1 cellular context compared by ENCODE assay signal in the genomic region with DNA sequence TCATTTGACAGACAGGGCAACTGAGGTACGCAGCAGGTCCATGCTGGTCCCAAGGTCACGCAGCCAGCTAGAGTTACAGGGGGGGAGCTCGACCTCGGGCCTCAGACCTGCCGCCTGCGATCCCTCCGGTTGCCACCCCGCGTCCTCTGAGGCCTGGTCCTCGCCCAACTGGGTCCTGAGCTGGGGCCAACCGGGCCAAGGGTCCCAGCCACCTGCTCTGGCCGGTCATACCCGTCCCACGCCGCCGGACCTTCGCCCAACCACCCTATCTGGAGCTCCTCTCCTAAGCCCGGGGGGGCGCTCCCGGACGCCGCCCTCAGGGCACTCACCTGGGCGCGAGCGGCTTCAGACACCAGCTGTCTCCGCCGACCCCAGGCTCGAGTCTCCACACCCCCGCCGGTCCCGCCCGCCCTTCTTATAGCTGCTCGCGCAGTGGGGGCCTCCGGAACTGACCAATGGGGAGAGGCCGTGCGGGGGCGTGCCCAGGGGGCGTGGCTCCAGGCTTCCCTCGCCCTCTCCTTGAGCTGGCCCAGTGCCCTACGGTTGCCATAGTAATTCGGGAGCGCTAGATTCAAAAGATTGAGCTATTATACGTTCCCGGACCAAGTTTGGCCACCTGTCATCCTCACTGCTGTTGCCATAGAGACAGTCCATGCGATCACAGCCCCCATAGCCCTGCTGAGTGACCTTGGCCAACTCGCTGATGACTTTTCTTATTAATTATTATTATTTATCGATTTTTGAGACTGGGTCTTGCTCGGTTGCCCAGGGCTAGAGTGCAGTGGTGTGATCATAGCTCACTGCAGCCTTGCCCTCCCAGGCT.
A peak's percentile ranks its signal among the peaks of the same experiment; 100 is the strongest.
TF ChIP-seq lines count a peak whose summit lies in the region.

PLIN5 (minus strand) TSS at position 389 of the 823 bp plus-strand sequence. CDS start 1,150 bp downstream, outside the sequence.

TF ChIP-seq in K562, 482 proteins besides CTCF, POLR2A, EP300 and RAD21 (continued from another document):
- TF ChIP-seq, protein P1, sequence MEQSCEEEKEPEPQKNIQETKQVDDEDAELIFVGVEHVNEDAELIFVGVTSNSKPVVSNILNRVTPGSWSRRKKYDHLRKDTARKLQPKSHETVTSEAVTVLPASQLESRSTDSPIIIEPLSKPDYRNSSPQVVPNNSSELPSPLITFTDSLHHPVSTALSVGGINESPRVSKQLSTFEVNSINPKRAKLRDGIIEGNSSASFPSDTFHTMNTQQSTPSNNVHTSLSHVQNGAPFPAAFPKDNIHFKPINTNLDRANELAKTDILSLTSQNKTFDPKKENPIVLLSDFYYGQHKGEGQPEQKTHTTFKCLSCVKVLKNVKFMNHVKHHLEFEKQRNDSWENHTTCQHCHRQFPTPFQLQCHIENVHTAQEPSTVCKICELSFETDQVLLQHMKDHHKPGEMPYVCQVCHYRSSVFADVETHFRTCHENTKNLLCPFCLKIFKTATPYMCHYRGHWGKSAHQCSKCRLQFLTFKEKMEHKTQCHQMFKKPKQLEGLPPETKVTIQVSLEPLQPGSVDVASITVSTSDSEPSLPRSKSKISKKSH (CRISPR knock-in tag; IDR thresholded peaks at IDR 0.05): no peak
- TF ChIP-seq KDM2B (CRISPR knock-in tag; IDR thresholded peaks at IDR 0.05): no peak
- TF ChIP-seq RBM25 (IDR thresholded peaks at IDR 0.05; ENCODE audit: low read depth, low read length, severe bottlenecking): peak; percentile 24
- peak; percentile 11 for TF ChIP-seq FOS (IDR thresholded peaks at IDR 0.05; ENCODE audit: extremely low read depth, insufficient read length)
- no peak for TF ChIP-seq SIN3B (IDR thresholded peaks at IDR 0.05; ENCODE audit: low read depth)
- TF ChIP-seq ETS1 (conservative IDR thresholded peaks at IDR 0.05; ENCODE audit: control insufficient read depth, low read depth, low read length): no peak
- TF ChIP-seq ZNF740 (CRISPR knock-in tag; IDR thresholded peaks at IDR 0.05): peak; percentile 76
- no peak for TF ChIP-seq ZNF740 (tag; IDR thresholded peaks at IDR 0.05)
- no peak for TF ChIP-seq RBM34 (IDR thresholded peaks at IDR 0.05; ENCODE audit: borderline replicate concordance, insufficient read depth, low read length)
- TF ChIP-seq ZNF589 (CRISPR knock-in tag; IDR thresholded peaks at IDR 0.05; ENCODE audit: low read depth): no peak
- TF ChIP-seq ZNF584 (CRISPR knock-in tag; IDR thresholded peaks at IDR 0.05; ENCODE audit: low read depth): no peak
- TF ChIP-seq ZNF79 (CRISPR knock-in tag; IDR thresholded peaks at IDR 0.05; ENCODE audit: low read depth): no peak
- no peak for TF ChIP-seq GATAD2A (IDR thresholded peaks at IDR 0.05)
- no peak for TF ChIP-seq HNRNPK (IDR thresholded peaks at IDR 0.05; ENCODE audit: low read depth, low read length, poor library complexity, severe bottlenecking)
- TF ChIP-seq PYGO2 (tag; IDR thresholded peaks at IDR 0.05): no peak
- peak; percentile 67 to 71 for TF ChIP-seq NRF1 (conservative IDR thresholded peaks at IDR 0.05 in 1 of 2, IDR thresholded peaks at IDR 0.05 in 1 of 2)
- TF ChIP-seq NFYB (IDR thresholded peaks at IDR 0.05; ENCODE audit: extremely low read depth, insufficient read length): peak; percentile 64
- TF ChIP-seq DMBX1 (CRISPR knock-in tag; IDR thresholded peaks at IDR 0.05; ENCODE audit: borderline replicate concordance): no peak
- no peak for TF ChIP-seq ZNF780A (CRISPR knock-in tag; IDR thresholded peaks at IDR 0.05)
- TF ChIP-seq MTA3 (IDR thresholded peaks at IDR 0.05; ENCODE audit: borderline replicate concordance): peak; percentile 80
- 0 out of 4 replicates have a peak, but pooled peaks of 1 of the 2 experiments have one; percentile 21 for TF ChIP-seq MAZ (CRISPR knock-in tag; conservative IDR thresholded peaks at IDR 0.05 in 1 of 2, IDR thresholded peaks at IDR 0.05 in 1 of 2)
- no peak for TF ChIP-seq ZNF274 (IDR thresholded peaks at IDR 0.05; ENCODE audit: borderline replicate concordance, low read depth, low read length)
- TF ChIP-seq NEUROD1 (IDR thresholded peaks at IDR 0.05; ENCODE audit: borderline replicate concordance, low read depth, low read length, partially characterized antibody): peak; percentile 26
- TF ChIP-seq CBX1 (IDR thresholded peaks at IDR 0.05; ENCODE audit: low read depth): no peak; the same call in 1 of the 2 replicates
- TF ChIP-seq, protein P2, sequence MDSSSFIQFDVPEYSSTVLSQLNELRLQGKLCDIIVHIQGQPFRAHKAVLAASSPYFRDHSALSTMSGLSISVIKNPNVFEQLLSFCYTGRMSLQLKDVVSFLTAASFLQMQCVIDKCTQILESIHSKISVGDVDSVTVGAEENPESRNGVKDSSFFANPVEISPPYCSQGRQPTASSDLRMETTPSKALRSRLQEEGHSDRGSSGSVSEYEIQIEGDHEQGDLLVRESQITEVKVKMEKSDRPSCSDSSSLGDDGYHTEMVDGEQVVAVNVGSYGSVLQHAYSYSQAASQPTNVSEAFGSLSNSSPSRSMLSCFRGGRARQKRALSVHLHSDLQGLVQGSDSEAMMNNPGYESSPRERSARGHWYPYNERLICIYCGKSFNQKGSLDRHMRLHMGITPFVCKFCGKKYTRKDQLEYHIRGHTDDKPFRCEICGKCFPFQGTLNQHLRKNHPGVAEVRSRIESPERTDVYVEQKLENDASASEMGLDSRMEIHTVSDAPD (CRISPR knock-in tag; IDR thresholded peaks at IDR 0.05): no peak
- TF ChIP-seq PRDM10 (IDR thresholded peaks at IDR 0.05; ENCODE audit: partially characterized antibody): peak; percentile 7
- TF ChIP-seq SIX5 (IDR thresholded peaks at IDR 0.05; ENCODE audit: borderline replicate concordance in 1 of 2, insufficient read depth in 1 of 2, low read depth in 1 of 2, low read length in 2 of 2): no peak
- no peak for TF ChIP-seq SMARCE1 (IDR thresholded peaks at IDR 0.05)
- TF ChIP-seq E2F5 (CRISPR knock-in tag; IDR thresholded peaks at IDR 0.05): no peak
- no peak for TF ChIP-seq CREBBP (IDR thresholded peaks at IDR 0.05; ENCODE audit: low read depth, low read length)
- no peak for TF ChIP-seq HMGXB4 (CRISPR knock-in tag; IDR thresholded peaks at IDR 0.05)
- TF ChIP-seq U2AF2 (optimal IDR thresholded peaks at IDR 0.05; ENCODE audit: low read depth, low read length): no peak
- TF ChIP-seq SMARCA5 (IDR thresholded peaks at IDR 0.05): no peak
- peak in 1 of 2 experiments; percentile 54; a peak in 1 of 4 replicates for TF ChIP-seq NONO (IDR thresholded peaks at IDR 0.05; ENCODE audit: low read depth in 2 of 2, low read length in 1 of 2)
- TF ChIP-seq ZNF717 (CRISPR knock-in tag; IDR thresholded peaks at IDR 0.05): no peak
- peak; percentile 84; the same call in 1 of the 2 replicates for TF ChIP-seq ZBTB7A (IDR thresholded peaks at IDR 0.05; ENCODE audit: borderline replicate concordance, control insufficient read depth, low read depth, low read length)
- TF ChIP-seq E2F4 (CRISPR knock-in tag; IDR thresholded peaks at IDR 0.05; ENCODE audit: low read depth): peak; percentile 63; the same call in 1 of the 2 replicates
- no peak for TF ChIP-seq SAFB (IDR thresholded peaks at IDR 0.05; ENCODE audit: borderline replicate concordance, low read depth, low read length)
- TF ChIP-seq KLF6 (CRISPR knock-in tag; IDR thresholded peaks at IDR 0.05; ENCODE audit: borderline replicate concordance): no peak
- no peak for TF ChIP-seq SRSF3 (IDR thresholded peaks at IDR 0.05; ENCODE audit: insufficient read depth, low read length)
- no peak for TF ChIP-seq CHD2 (IDR thresholded peaks at IDR 0.05; ENCODE audit: low read depth, low read length)
